ENCODE assay signal across 8 cellular contexts in the genomic region with DNA sequence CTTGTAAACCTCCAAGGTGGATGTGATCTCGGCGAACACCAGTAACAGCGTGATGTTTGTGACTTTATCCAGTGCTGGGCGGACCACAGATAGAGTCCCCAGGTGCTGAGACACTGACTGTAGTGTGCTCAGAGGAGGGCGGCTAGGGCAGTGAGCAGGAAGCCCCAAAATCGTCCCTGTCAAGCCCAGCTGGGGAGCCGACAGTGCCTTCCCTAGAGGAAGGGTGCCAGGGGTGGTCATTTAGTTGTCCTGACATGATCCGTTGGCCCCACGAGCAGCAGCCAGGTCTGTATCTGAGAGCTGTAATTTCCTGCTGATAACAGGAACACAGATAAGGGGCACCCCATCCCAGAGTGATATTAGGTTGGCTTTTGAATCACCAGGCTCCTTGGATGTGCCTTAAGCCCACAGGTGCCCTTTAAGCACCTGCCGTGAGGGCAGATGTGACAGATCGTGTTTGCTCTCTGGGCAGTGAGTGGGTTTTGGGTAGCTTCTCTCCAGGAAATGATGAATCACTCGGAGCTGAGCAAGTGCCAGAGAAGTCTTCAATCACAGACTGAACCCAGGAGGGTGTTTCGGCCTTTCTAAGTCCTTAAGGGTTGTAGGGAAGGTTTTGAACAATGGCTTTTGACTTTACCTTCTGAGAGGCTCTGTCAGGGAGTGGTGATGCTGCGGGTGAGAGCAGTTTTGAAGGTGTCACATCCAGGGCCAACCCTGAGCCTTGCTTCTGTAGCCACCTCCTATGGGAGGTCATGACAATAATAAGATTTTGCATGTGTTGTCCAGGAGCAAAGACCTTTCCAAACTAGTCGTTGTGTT. TPM values are rescaled to one million over a fixed set of nuclear protein-coding genes. Genes with fewer than 3 reads are reported as not detected.
DNase-seq lines count a peak whose midpoint lies in the region; ATAC-seq and TF ChIP-seq lines count a peak whose summit lies in the region.

No MANE protein-coding gene starts in this region.

- POLR2A ChIA-PET in CD8-positive, alpha-beta memory T cell (lab: Charles Lee): interaction anchor here (0.9 to 2.6 kb wide), 2 partner anchors 10 to 21 kb away, joined by 4 to 12 read pairs; no protein-coding TSS in a partner anchor

- peaks cover 0 to 5% (median 3%) of the 10 kb centered on the region in 3 donors for H3K36me3 Mint-ChIP-seq in CD8-positive, alpha-beta memory T cell
- H3K36me3 Mint-ChIP-seq in activated naive CD8-positive, alpha-beta T cell treated with anti-CD3 and anti-CD28 coated beads, Interleukin-2, amount 50 U/mL, for 24 hours (ENCODE audit: low read depth): peaks cover 8% of the 10 kb centered on the region

- no peak for TF ChIP-seq CTCF in HL-60 (IDR thresholded peaks at IDR 0.05; ENCODE audit: insufficient read depth, low read length)

- peaks cover 0 to under 1% of the 10 kb centered on the region in 2 donors for H3K27me3 Mint-ChIP-seq in CD8-positive, alpha-beta memory T cell
- no peaks in the 10 kb centered on the region for H3K27me3 Mint-ChIP-seq in activated naive CD8-positive, alpha-beta T cell treated with anti-CD3 and anti-CD28 coated beads, Interleukin-2, amount 50 U/mL, for 24 hours

- H3K4me1 ChIP-seq in CD8-positive, alpha-beta memory T cell (ENCODE audit: insufficient read depth, low read length): peaks cover 92% of the 10 kb centered on the region

- no peaks in the 10 kb centered on the region for H3K36me3 ChIP-seq in CD8-positive, alpha-beta memory T cell (ENCODE audit: insufficient read depth, low read length)

- peak; percentile 47 to 80 (median 49) for DNase-seq in CD8-positive, alpha-beta memory T cell
- DNase-seq in HL-60 (ENCODE audit: low read depth in 1 of 2, low spot score in 1 of 2): no peak
- peak; percentile 25 for DNase-seq in SKM-1 (lab: John Stamatoyannopoulos, UW; ENCODE audit: unreplicated experiment)
- peak; percentile 69 for DNase-seq in activated naive CD8-positive, alpha-beta T cell treated with anti-CD3 and anti-CD28 coated beads, Interleukin-2, amount 50 U/mL, for 24 hours
- peak; percentile 86 for DNase-seq in kidney tubule cell (ENCODE audit: low spot score)
- DNase-seq in stimulated activated CD8-positive, alpha-beta memory T cell treated with anti-CD3 and anti-CD28 coated beads, Interleukin-4, amount 100 ng/mL, for 4 hours (ENCODE audit: low read depth in 2 of 2, low spot score in 1 of 2): peak; percentile 41 to 65
- no peak for DNase-seq in NCI-H1048 (lab: John Stamatoyannopoulos, UW)

- H3K27ac Mint-ChIP-seq in CD8-positive, alpha-beta memory T cell: peak overlapping the region; percentile 93 to 99 (median 95)
- H3K27ac Mint-ChIP-seq in activated naive CD8-positive, alpha-beta T cell treated with anti-CD3 and anti-CD28 coated beads, Interleukin-2, amount 50 U/mL, for 24 hours: peak overlapping the region; percentile 97

- H3K4me3 ChIP-seq in CD8-positive, alpha-beta memory T cell (ENCODE audit: low read length): peak overlapping the region; percentile 49
- peak overlapping the region; percentile 19 for H3K4me3 ChIP-seq in HL-60 (replicated peaks; ENCODE audit: insufficient read depth, low read length)

- H3K9me3 ChIP-seq in CD8-positive, alpha-beta memory T cell (ENCODE audit: low read length): no peaks in the 10 kb centered on the region

- peak overlapping the region; percentile 71 for H3K27ac ChIP-seq in CD8-positive, alpha-beta memory T cell (ENCODE audit: low read depth, low read length)
- no peak overlapping the region for H3K27ac ChIP-seq in HL-60 (replicated peaks)

- H3K9me3 Mint-ChIP-seq in CD8-positive, alpha-beta memory T cell: no peaks in the 10 kb centered on the region
- no peaks in the 10 kb centered on the region for H3K9me3 Mint-ChIP-seq in activated naive CD8-positive, alpha-beta T cell treated with anti-CD3 and anti-CD28 coated beads, Interleukin-2, amount 50 U/mL, for 24 hours

- peaks cover 83 to 95% (median 93%) of the 10 kb centered on the region in 3 donors for H3K4me1 Mint-ChIP-seq in CD8-positive, alpha-beta memory T cell
- H3K4me1 Mint-ChIP-seq in activated naive CD8-positive, alpha-beta T cell treated with anti-CD3 and anti-CD28 coated beads, Interleukin-2, amount 50 U/mL, for 24 hours: peaks cover 96% of the 10 kb centered on the region

- no peaks in the 10 kb centered on the region for H3K27me3 ChIP-seq in CD8-positive, alpha-beta memory T cell (ENCODE audit: insufficient read depth, low read length, poor library complexity, severe bottlenecking)
- H3K27me3 ChIP-seq in HL-60 (ENCODE audit: insufficient read depth, poor library complexity, severe bottlenecking): no peaks in the 10 kb centered on the region

- peak; percentile 23 for ATAC-seq in GM19467 (IDR thresholded peaks at IDR 0.05; ENCODE audit: unreplicated experiment)
- ATAC-seq in activated naive CD8-positive, alpha-beta T cell treated with anti-CD3 and anti-CD28 coated beads, Interleukin-2, amount 50 U/mL, for 24 hours: peak; percentile 82

- CTCF ChIA-PET in CD8-positive, alpha-beta memory T cell (lab: Charles Lee): interaction anchor here (0.7 to 7.3 kb wide), 7 partner anchors 9 to 61 kb away, joined by 3 to 43 read pairs (median 4); no protein-coding TSS in a partner anchor

- peak overlapping the region; percentile 79 to 95 (median 84) for H3K4me3 Mint-ChIP-seq in CD8-positive, alpha-beta memory T cell
- H3K4me3 Mint-ChIP-seq in activated naive CD8-positive, alpha-beta T cell treated with anti-CD3 and anti-CD28 coated beads, Interleukin-2, amount 50 U/mL, for 24 hours: peak overlapping the region; percentile 78

RNA-seq across cellular contexts. Expression of a gene that starts 7.7 kb away (rescaled TPM):
- total RNA-seq in CD8-positive, alpha-beta memory T cell: 10 to 100 TPM; 34.8 to 37.1 TPM
- polyA plus RNA-seq in CD8-positive, alpha-beta memory T cell: 25.7 TPM

Comparison
In these comparisons a context has a peak if more than half of its experiments do, and no peak if none do; other contexts are left out.
1. DNase-seq: peak in CD8-positive, alpha-beta memory T cell (5 of 5), SKM-1 (single experiment), activated naive CD8-positive, alpha-beta T cell treated with anti-CD3 and anti-CD28 coated beads, Interleukin-2, amount 50 U/mL, for 24 hours (single experiment), kidney tubule cell (single experiment) and stimulated activated CD8-positive, alpha-beta memory T cell treated with anti-CD3 and anti-CD28 coated beads, Interleukin-4, amount 100 ng/mL, for 4 hours (2 of 2); none in HL-60 (0 of 2) and NCI-H1048 (single experiment).